ENCODE assay signal across 18 cellular contexts in genomic region chr5:26148569-26149107, GRCh38.
DNase-seq lines count a peak whose midpoint lies in the region; ATAC-seq and TF ChIP-seq lines count a peak whose summit lies in the region.
"Had no signal": no experiment of that assay in that cellular context is flagged by ENCODE, and none has a peak within 500 bp of the region (broad histone marks: within the 10 kb centered on the region; RNA-seq: fewer than 3 reads in every experiment).

No MANE protein-coding gene starts in this region.

- H3K4ac ChIP-seq in mesendoderm (ENCODE audit: low read depth, low read length) = no peak overlapping the region

- no peak overlapping the region for H3K18ac ChIP-seq in mesendoderm (ENCODE audit: low read length)

- no peak overlapping the region for H2BK15ac ChIP-seq in mesendoderm (replicated peaks; ENCODE audit: low read depth)

- no peaks in the 10 kb centered on the region for H3K79me1 ChIP-seq in mesendoderm (ENCODE audit: low read length)

- no peak for TF ChIP-seq EP300 in sigmoid colon (IDR thresholded peaks at IDR 0.05)

- intact Hi-C loops in sigmoid colon (cut with DNase I) = no loop called here

- H3K9me3 ChIP-seq in BE2C (no peaks in the 10 kb centered on the region), endodermal cell (ENCODE audit: control insufficient read depth, low read length) (no peaks in the 10 kb centered on the region), sigmoid colon (no peaks in the 10 kb centered on the region)

- DNase-seq in BE2C (peak; percentile 10), NCI-H82 treated with DMSO at 0.1 percent for 48 hours (lab: John Stamatoyannopoulos, UW; ENCODE audit: unreplicated experiment) (peak; percentile 14), endodermal cell (peak; percentile 82), mesendoderm (peak; percentile 25), sigmoid colon (no peak)
- no peak for DNase-seq in stimulated activated naive CD4-positive, alpha-beta T cell (lab: John Stamatoyannopoulos, UW)
- DNase-seq in naive thymus-derived CD8-positive, alpha-beta T cell = no peak
- DNase-seq: DMS79 treated with DMSO at 0.1 percent for 48 hours, NCI-H1417 treated with DMSO at 0.1 percent for 48 hours, NCI-H187 treated with DMSO at 0.1 percent for 48 hours, NCI-H226, NCI-H524, PC-9, SIG-M5 had no signal

- no peak overlapping the region for H2BK5ac ChIP-seq in mesendoderm (ENCODE audit: low read length)

- no peak for TF ChIP-seq POLR2A in sigmoid colon (IDR thresholded peaks at IDR 0.05)

- H3K9ac ChIP-seq in endodermal cell (ENCODE audit: extremely low read depth, low read length, poor library complexity, severe bottlenecking) = no peak overlapping the region
- H3K9ac ChIP-seq in mesendoderm (ENCODE audit: low read length) = no peak overlapping the region
- H3K9ac ChIP-seq: KMS-11 had no signal

- H3K4me3 ChIP-seq in BE2C (ENCODE audit: low read depth, low read length) (no peak overlapping the region), endodermal cell (ENCODE audit: low read length) (no peak overlapping the region), mesendoderm (ENCODE audit: low read length) (no peak overlapping the region), sigmoid colon (no peak overlapping the region)
- H3K4me3 ChIP-seq: PC-9 had no signal

- H3K36me3 ChIP-seq in BE2C (no peaks in the 10 kb centered on the region), endodermal cell (ENCODE audit: control insufficient read depth, insufficient read depth, low read length) (no peaks in the 10 kb centered on the region), mesendoderm (ENCODE audit: control insufficient read depth, insufficient read depth, low read length) (no peaks in the 10 kb centered on the region), sigmoid colon (no peaks in the 10 kb centered on the region)

- H3K23ac ChIP-seq in mesendoderm (ENCODE audit: low read length) = no peak overlapping the region

- no peak overlapping the region for H3K4me3 Mint-ChIP-seq in endodermal cell
- H3K4me3 Mint-ChIP-seq in naive thymus-derived CD8-positive, alpha-beta T cell = no peak overlapping the region

- H2BK120ac ChIP-seq in mesendoderm (ENCODE audit: low read depth, low read length) = no peak overlapping the region

- H3K27ac ChIP-seq in endodermal cell (ENCODE audit: low read depth, low read length) = no peak overlapping the region
- H3K27ac ChIP-seq in mesendoderm (ENCODE audit: low read depth, low read length) = no peak overlapping the region
- no peak overlapping the region for H3K27ac ChIP-seq in sigmoid colon
- H3K27ac ChIP-seq: 22Rv1, KMS-11, PC-9, RWPE1 had no signal

- H3K4me1 ChIP-seq in BE2C = no peaks in the 10 kb centered on the region
- H3K4me1 ChIP-seq in endodermal cell (ENCODE audit: control insufficient read depth, insufficient read depth, low read length) = peaks cover 4% of the 10 kb centered on the region
- H3K4me1 ChIP-seq in mesendoderm (ENCODE audit: control insufficient read depth, low read depth, low read length) = no peaks in the 10 kb centered on the region
- no peaks in the 10 kb centered on the region for H3K4me1 ChIP-seq in sigmoid colon

- H3K79me2 ChIP-seq in mesendoderm (ENCODE audit: control insufficient read depth, insufficient read depth, low read length) = no peaks in the 10 kb centered on the region

- H3K27ac Mint-ChIP-seq in endodermal cell = no peak overlapping the region
- H3K27ac Mint-ChIP-seq in naive thymus-derived CD8-positive, alpha-beta T cell = no peak overlapping the region

- 75 to 80% methylated on average over 1 to 7 of the region's 7 CpGs for WGBS in endodermal cell (ENCODE audit: insufficient coverage in 1 of 2, insufficient read length in 1 of 2), 2 experiments
- WGBS in mesendoderm (ENCODE audit: extremely low coverage, insufficient coverage, low lambda C conversion rate) = no CpG with 5 or more reads among the region's 7 CpGs
- 80 to 84% methylated on average over 7 of the region's 7 CpGs for WGBS in sigmoid colon, 2 donors

- H3K27me3 ChIP-seq in BE2C (no peaks in the 10 kb centered on the region), endodermal cell (ENCODE audit: control insufficient read depth, insufficient read depth, low read length, poor library complexity, severe bottlenecking) (no peaks in the 10 kb centered on the region), mesendoderm (ENCODE audit: insufficient read depth, low read length, poor library complexity) (no peaks in the 10 kb centered on the region), sigmoid colon (no peaks in the 10 kb centered on the region)

- H3K56ac ChIP-seq in mesendoderm (ENCODE audit: low read length) = no peak overlapping the region

- POLR2A ChIA-PET in naive thymus-derived CD8-positive, alpha-beta T cell (lab: Charles Lee) = no interaction called here

- H3K27me3 Mint-ChIP-seq in endodermal cell (ENCODE audit: insufficient read depth) = no peaks in the 10 kb centered on the region
- no peaks in the 10 kb centered on the region for H3K27me3 Mint-ChIP-seq in naive thymus-derived CD8-positive, alpha-beta T cell

- no peak overlapping the region for H2AK5ac ChIP-seq in mesendoderm (ENCODE audit: low read length)

- no peak overlapping the region for H3K4me2 ChIP-seq in mesendoderm (ENCODE audit: low read length)
- H3K4me2 ChIP-seq: KMS-11, PC-9 had no signal

- no peaks in the 10 kb centered on the region for H3K4me1 Mint-ChIP-seq in endodermal cell
- no peaks in the 10 kb centered on the region for H3K4me1 Mint-ChIP-seq in naive thymus-derived CD8-positive, alpha-beta T cell

- H4K5ac ChIP-seq in mesendoderm (ENCODE audit: low read length) = no peak overlapping the region

- ATAC-seq in naive thymus-derived CD8-positive, alpha-beta T cell = no peak
- no peak for ATAC-seq in GM18502 (IDR thresholded peaks at IDR 0.05; ENCODE audit: poor library complexity, unreplicated experiment)

- no peak for TF ChIP-seq CTCF in BE2C (IDR thresholded peaks at IDR 0.05; ENCODE audit: low read depth, low read length)
- no peak for TF ChIP-seq CTCF in endodermal cell (conservative IDR thresholded peaks at IDR 0.05)
- no peak for TF ChIP-seq CTCF in sigmoid colon (IDR thresholded peaks at IDR 0.05)

- H4K8ac ChIP-seq in mesendoderm (ENCODE audit: low read depth, low read length) = no peak overlapping the region

- H3K36me3 Mint-ChIP-seq in endodermal cell (ENCODE audit: low read depth) = no peaks in the 10 kb centered on the region
- no peaks in the 10 kb centered on the region for H3K36me3 Mint-ChIP-seq in naive thymus-derived CD8-positive, alpha-beta T cell

- H3K9me3 Mint-ChIP-seq in endodermal cell = no peaks in the 10 kb centered on the region
- H3K9me3 Mint-ChIP-seq in naive thymus-derived CD8-positive, alpha-beta T cell = peaks cover 5 to 45% (median 24%) of the 10 kb centered on the region in 9 donors

Comparison
In these comparisons a context has a peak if more than half of its experiments do, and no peak if none do; other contexts are left out.
1. DNase-seq: peak in BE2C (single experiment), NCI-H82 treated with DMSO at 0.1 percent for 48 hours (single experiment), endodermal cell (single experiment) and mesendoderm (single experiment); none in stimulated activated naive CD4-positive, alpha-beta T cell (0 of 6), naive thymus-derived CD8-positive, alpha-beta T cell (0 of 10) and sigmoid colon (single experiment).